29 cellular contexts compared by ENCODE assay signal in genomic region chr16:65294154-65294553, GRCh38.
"Had no signal": no experiment of that assay in that cellular context is flagged by ENCODE, and none has a peak within 500 bp of the region (broad histone marks: within the 10 kb centered on the region; RNA-seq: fewer than 3 reads in every experiment).

No MANE protein-coding gene starts in this region.

- H3K27ac ChIP-seq: heart right ventricle, hepatocyte, left lung, lower lobe of right lung, right atrium auricular region, skin epidermis, tibial nerve, uterus had no signal

- H3K36me3 ChIP-seq: heart right ventricle, left lung, lower lobe of right lung, right atrium auricular region, tibial nerve, uterus had no signal

- H3K27me3 Mint-ChIP-seq: naive thymus-derived CD4-positive, alpha-beta T cell; natural killer cell treated with Interleukin-12 subunit alpha and Interleukin-12 subunit beta and Interleukin-15 and Interleukin-18, amount 100 ng/mL, for 72 hours; progenitor cell of endocrine pancreas; stimulated activated memory B cell treated with anti-CD40 and anti-IgM and Interleukin-4, amounts not matched to agents 10 μg/mL and 1 μg/mL and 100 μg/mL, for 72 hours; stimulated activated naive CD8-positive, alpha-beta T cell treated with anti-CD3 and anti-CD28 coated beads, Interleukin-15, amount 100 ng/mL, for 72 hours had no signal

- H3K4me3 ChIP-seq: heart right ventricle, hepatocyte, left lung, lower lobe of right lung, mucosa of descending colon, right atrium auricular region, skin epidermis, tibial nerve, uterus had no signal

- H3K4me3 Mint-ChIP-seq: naive thymus-derived CD4-positive, alpha-beta T cell; natural killer cell treated with Interleukin-12 subunit alpha and Interleukin-12 subunit beta and Interleukin-15 and Interleukin-18, amount 100 ng/mL, for 72 hours; neural crest cell; stimulated activated memory B cell treated with anti-CD40 and anti-IgM and Interleukin-4, amounts not matched to agents 10 μg/mL and 1 μg/mL and 100 μg/mL, for 72 hours; stimulated activated naive CD8-positive, alpha-beta T cell treated with anti-CD3 and anti-CD28 coated beads, Interleukin-15, amount 100 ng/mL, for 72 hours; type B pancreatic cell had no signal

- DNase-seq: heart right ventricle; kidney glomerular epithelial cell; left cardiac atrium; left lung; lower lobe of right lung; mammary epithelial cell; midbrain; mucosa of descending colon; naive thymus-derived CD4-positive, alpha-beta T cell; nucleus accumbens; stimulated activated CD4-positive, alpha-beta T cell treated with anti-CD3 and anti-CD28 coated beads, Interleukin-1b, Interleukin-23, amount 100 ng/mL, for 48 hours; stimulated activated CD4-positive, alpha-beta T cell treated with anti-CD3 and anti-CD28 coated beads, Interleukin-2, amount 100 ng/mL, for 48 hours; stimulated activated CD4-positive, alpha-beta T cell treated with anti-CD3 and anti-CD28 coated beads, Interleukin-4, amount 100 ng/mL, for 4 hours; stimulated activated CD8-positive, alpha-beta memory T cell treated with anti-CD3 and anti-CD28 coated beads, Interleukin-4, amount 100 ng/mL, for 48 hours; stimulated activated naive CD4-positive, alpha-beta T cell treated with Interleukin-2 at 50 U/mL for 16 hours; stimulated activated naive CD8-positive, alpha-beta T cell treated with anti-CD3 and anti-CD28 coated beads, Interleukin-15, amount 100 ng/mL, for 72 hours; substantia nigra; uterus had no signal

- H3K9me3 Mint-ChIP-seq: type B pancreatic cell had no signal

- H2AFZ ChIP-seq: hepatocyte had no signal

- H3K27ac Mint-ChIP-seq: naive thymus-derived CD4-positive, alpha-beta T cell; natural killer cell treated with Interleukin-12 subunit alpha and Interleukin-12 subunit beta and Interleukin-15 and Interleukin-18, amount 100 ng/mL, for 72 hours; progenitor cell of endocrine pancreas; stimulated activated memory B cell treated with anti-CD40 and anti-IgM and Interleukin-4, amounts not matched to agents 10 μg/mL and 1 μg/mL and 100 μg/mL, for 72 hours; stimulated activated naive CD8-positive, alpha-beta T cell treated with anti-CD3 and anti-CD28 coated beads, Interleukin-15, amount 100 ng/mL, for 72 hours; type B pancreatic cell had no signal

- H3K4me1 ChIP-seq: left lung, lower lobe of right lung, uterus had no signal

- H3K9me3 ChIP-seq: heart right ventricle, left lung, lower lobe of right lung, mucosa of descending colon, right atrium auricular region, tibial nerve, uterus had no signal

- H3K4me2 ChIP-seq: hepatocyte had no signal

- FAIRE-seq: keratinocyte had no signal

- ATAC-seq: heart right ventricle; left cardiac atrium; left lung; lower lobe of right lung; mucosa of descending colon; naive thymus-derived CD4-positive, alpha-beta T cell; natural killer cell treated with Interleukin-12 subunit alpha and Interleukin-12 subunit beta and Interleukin-15 and Interleukin-18, amount 100 ng/mL, for 72 hours; sciatic nerve; stimulated activated memory B cell treated with anti-CD40 and anti-IgM and Interleukin-4, amounts not matched to agents 10 μg/mL and 1 μg/mL and 100 μg/mL, for 72 hours; stimulated activated naive CD8-positive, alpha-beta T cell treated with anti-CD3 and anti-CD28 coated beads, Interleukin-15, amount 100 ng/mL, for 72 hours had no signal

- H3K36me3 Mint-ChIP-seq: naive thymus-derived CD4-positive, alpha-beta T cell; natural killer cell treated with Interleukin-12 subunit alpha and Interleukin-12 subunit beta and Interleukin-15 and Interleukin-18, amount 100 ng/mL, for 72 hours; stimulated activated memory B cell treated with anti-CD40 and anti-IgM and Interleukin-4, amounts not matched to agents 10 μg/mL and 1 μg/mL and 100 μg/mL, for 72 hours had no signal

- H3K79me2 ChIP-seq: hepatocyte had no signal

- H3K27me3 ChIP-seq: heart right ventricle, hepatocyte, left lung, right atrium auricular region, tibial nerve, uterus had no signal

- H3K4me1 Mint-ChIP-seq: naive thymus-derived CD4-positive, alpha-beta T cell; neural crest cell; stimulated activated memory B cell treated with anti-CD40 and anti-IgM and Interleukin-4, amounts not matched to agents 10 μg/mL and 1 μg/mL and 100 μg/mL, for 72 hours; stimulated activated naive CD8-positive, alpha-beta T cell treated with anti-CD3 and anti-CD28 coated beads, Interleukin-15, amount 100 ng/mL, for 72 hours had no signal
